19 cellular contexts compared by ENCODE assay signal in the genomic region with DNA sequence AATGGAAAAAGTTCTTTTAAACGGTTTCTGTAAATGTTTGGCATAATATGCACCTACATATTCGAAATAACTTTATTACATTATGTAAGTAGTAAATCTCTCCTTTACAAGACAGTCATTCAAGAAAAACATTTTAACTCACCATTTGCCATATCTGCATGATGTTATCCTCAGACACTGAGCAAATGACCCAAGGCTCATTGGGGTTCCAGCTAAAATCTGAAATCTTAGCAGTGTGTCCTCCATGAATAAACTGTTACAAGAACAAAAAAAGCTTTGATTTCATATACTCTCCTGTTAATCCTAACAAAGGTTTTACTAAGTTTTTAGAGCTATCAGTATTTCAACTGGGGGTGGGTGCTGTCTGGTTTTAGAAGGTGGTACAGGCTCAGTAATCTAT. TPM values are rescaled to one million over a fixed set of nuclear protein-coding genes. Genes with fewer than 3 reads are reported as not detected.
DNase-seq lines count a peak whose midpoint lies in the region; ATAC-seq and TF ChIP-seq lines count a peak whose summit lies in the region.
"Had no signal": no experiment of that assay in that cellular context is flagged by ENCODE, and none has a peak within 500 bp of the region (broad histone marks: within the 10 kb centered on the region; RNA-seq: fewer than 3 reads in every experiment).

No MANE protein-coding gene starts in this region.

- H3K9me3 Mint-ChIP-seq in activated CD4-positive, alpha-beta memory T cell treated with anti-CD3 and anti-CD28 coated beads for 36 hours: no peaks in the 10 kb centered on the region
- no peaks in the 10 kb centered on the region for H3K9me3 Mint-ChIP-seq in activated CD4-positive, alpha-beta memory T cell treated with anti-CD3 and anti-CD28 coated beads, Interleukin-2, amount 10 ng/mL, durations not matched to agents 7 days and 5 days
- no peaks in the 10 kb centered on the region for H3K9me3 Mint-ChIP-seq in WTC11
- H3K9me3 Mint-ChIP-seq: CD4-positive, alpha-beta T cell; CD8-positive, alpha-beta memory T cell had no signal

- H3K27ac ChIP-seq in cardiac muscle cell (peak overlapping the region; percentile 1), heart right ventricle (no peak overlapping the region)
- H3K27ac ChIP-seq: 22Rv1; BLaER1 treated with 17β-estradiol and CSF1 and Interleukin-3, amounts not matched to agents 10 nM and 100 nM had no signal

- ATAC-seq in heart right ventricle (no peak), WTC11 (no peak)
- ATAC-seq: HCT116 had no signal

- H3K4me1 ChIP-seq in cardiac muscle cell (ENCODE audit: low read depth) (no peaks in the 10 kb centered on the region), heart right ventricle (no peaks in the 10 kb centered on the region)
- H3K4me1 ChIP-seq: BE2C; BLaER1 treated with 17β-estradiol and CSF1 and Interleukin-3, amounts not matched to agents 10 nM and 100 nM had no signal

- CTCF ChIA-PET in activated CD4-positive, alpha-beta memory T cell treated with anti-CD3 and anti-CD28 coated beads for 36 hours (lab: Charles Lee): no interaction called here
- CTCF ChIA-PET in activated CD4-positive, alpha-beta memory T cell treated with anti-CD3 and anti-CD28 coated beads, Interleukin-2, amount 10 ng/mL, durations not matched to agents 7 days and 5 days (lab: Charles Lee): no interaction called here
- CTCF ChIA-PET in WTC11 (lab: Charles Lee): no interaction called here

- WGBS in heart right ventricle, 2 donors: 89 to 90% methylated on average over 2 of the region's 2 CpGs

- DNase-seq in activated CD4-positive, alpha-beta memory T cell treated with anti-CD3 and anti-CD28 coated beads for 36 hours: no peak
- no peak for DNase-seq in activated CD4-positive, alpha-beta memory T cell treated with anti-CD3 and anti-CD28 coated beads, Interleukin-2, amount 10 ng/mL, durations not matched to agents 7 days and 5 days
- DNase-seq in cardiac muscle cell (ENCODE audit: low read depth in 1 of 2, low spot score in 1 of 2): no peak
- DNase-seq in heart right ventricle: no peak
- DNase-seq in WTC11 (ENCODE audit: low spot score): no peak
- no peak for DNase-seq in DMS 273 treated with DMSO at 0.1 percent for 48 hours (lab: John Stamatoyannopoulos, UW)
- DNase-seq: ACHN; AML-193; BE2C; CD4-positive, alpha-beta T cell; CD8-positive, alpha-beta memory T cell; DMS53; DMS79 treated with DMSO at 0.1 percent for 48 hours; GF-D8; H7 had no signal

- POLR2A ChIA-PET in activated CD4-positive, alpha-beta memory T cell treated with anti-CD3 and anti-CD28 coated beads for 36 hours (lab: Charles Lee): interaction anchor here (1.0 kb wide), 1 partner anchor 11 kb away, joined by 3 read pairs; no protein-coding TSS in a partner anchor
- POLR2A ChIA-PET in activated CD4-positive, alpha-beta memory T cell treated with anti-CD3 and anti-CD28 coated beads, Interleukin-2, amount 10 ng/mL, durations not matched to agents 7 days and 5 days (lab: Charles Lee): no interaction called here
- POLR2A ChIA-PET in WTC11 (lab: Charles Lee): no interaction called here

- no peaks in the 10 kb centered on the region for H3K27me3 ChIP-seq in cardiac muscle cell
- peaks cover 0 to 37% (median 0%) of the 10 kb centered on the region in 7 donors for H3K27me3 ChIP-seq in heart right ventricle
- H3K27me3 ChIP-seq: BE2C had no signal

- no peaks in the 10 kb centered on the region for H3K9me3 ChIP-seq in cardiac muscle cell (ENCODE audit: low read depth)
- H3K9me3 ChIP-seq in heart right ventricle: no peaks in the 10 kb centered on the region
- H3K9me3 ChIP-seq: BE2C; BLaER1 treated with 17β-estradiol and CSF1 and Interleukin-3, amounts not matched to agents 10 nM and 100 nM had no signal

- peak overlapping the region; percentile 60 for H3K27ac Mint-ChIP-seq in activated CD4-positive, alpha-beta memory T cell treated with anti-CD3 and anti-CD28 coated beads for 36 hours
- H3K27ac Mint-ChIP-seq in activated CD4-positive, alpha-beta memory T cell treated with anti-CD3 and anti-CD28 coated beads, Interleukin-2, amount 10 ng/mL, durations not matched to agents 7 days and 5 days: no peak overlapping the region
- H3K27ac Mint-ChIP-seq in WTC11: 0 out of 2 replicates have a peak overlapping the region, but pooled peaks have one; percentile 45
- H3K27ac Mint-ChIP-seq: CD4-positive, alpha-beta T cell had no signal

- H3K27me3 Mint-ChIP-seq in activated CD4-positive, alpha-beta memory T cell treated with anti-CD3 and anti-CD28 coated beads for 36 hours: no peaks in the 10 kb centered on the region
- no peaks in the 10 kb centered on the region for H3K27me3 Mint-ChIP-seq in activated CD4-positive, alpha-beta memory T cell treated with anti-CD3 and anti-CD28 coated beads, Interleukin-2, amount 10 ng/mL, durations not matched to agents 7 days and 5 days
- no peaks in the 10 kb centered on the region for H3K27me3 Mint-ChIP-seq in WTC11 (ENCODE audit: low read depth)
- H3K27me3 Mint-ChIP-seq: CD4-positive, alpha-beta T cell; CD8-positive, alpha-beta memory T cell had no signal

- no peak overlapping the region for H3K4me3 ChIP-seq in cardiac muscle cell
- no peak overlapping the region for H3K4me3 ChIP-seq in heart right ventricle
- H3K4me3 ChIP-seq: BLaER1 treated with 17β-estradiol and CSF1 and Interleukin-3, amounts not matched to agents 10 nM and 100 nM had no signal

- H3K36me3 ChIP-seq in cardiac muscle cell: peaks cover 77% of the 10 kb centered on the region
- peaks cover 0 to 100% (median 8%) of the 10 kb centered on the region in 9 donors for H3K36me3 ChIP-seq in heart right ventricle

- H3K4me1 Mint-ChIP-seq in activated CD4-positive, alpha-beta memory T cell treated with anti-CD3 and anti-CD28 coated beads for 36 hours (ENCODE audit: low read depth): peaks cover 12% of the 10 kb centered on the region
- peaks cover 5% of the 10 kb centered on the region for H3K4me1 Mint-ChIP-seq in activated CD4-positive, alpha-beta memory T cell treated with anti-CD3 and anti-CD28 coated beads, Interleukin-2, amount 10 ng/mL, durations not matched to agents 7 days and 5 days
- H3K4me1 Mint-ChIP-seq in WTC11: peaks cover 25% of the 10 kb centered on the region
- H3K4me1 Mint-ChIP-seq: CD14-positive monocyte; CD8-positive, alpha-beta memory T cell had no signal

- H3K36me3 Mint-ChIP-seq in activated CD4-positive, alpha-beta memory T cell treated with anti-CD3 and anti-CD28 coated beads for 36 hours: peaks cover 25% of the 10 kb centered on the region
- H3K36me3 Mint-ChIP-seq in activated CD4-positive, alpha-beta memory T cell treated with anti-CD3 and anti-CD28 coated beads, Interleukin-2, amount 10 ng/mL, durations not matched to agents 7 days and 5 days (ENCODE audit: low read depth): peaks cover 65% of the 10 kb centered on the region
- peaks cover 46% of the 10 kb centered on the region for H3K36me3 Mint-ChIP-seq in WTC11

- no peak overlapping the region for H3K4me3 Mint-ChIP-seq in activated CD4-positive, alpha-beta memory T cell treated with anti-CD3 and anti-CD28 coated beads for 36 hours
- H3K4me3 Mint-ChIP-seq in activated CD4-positive, alpha-beta memory T cell treated with anti-CD3 and anti-CD28 coated beads, Interleukin-2, amount 10 ng/mL, durations not matched to agents 7 days and 5 days: no peak overlapping the region
- no peak overlapping the region for H3K4me3 Mint-ChIP-seq in WTC11
- H3K4me3 Mint-ChIP-seq: CD14-positive monocyte; CD4-positive, alpha-beta T cell; CD8-positive, alpha-beta memory T cell had no signal

- TF ChIP-seq CTCF in cardiac muscle cell (IDR thresholded peaks at IDR 0.05; ENCODE audit: low read depth, low read length): no peak
- TF ChIP-seq CTCF in heart right ventricle (IDR thresholded peaks at IDR 0.05): no peak
- no peak for TF ChIP-seq CTCF in WTC11 (IDR thresholded peaks at IDR 0.05)

- intact Hi-C loops in activated CD4-positive, alpha-beta memory T cell treated with anti-CD3 and anti-CD28 coated beads for 36 hours (cut with micrococcal nuclease): no loop called here
- intact Hi-C loops in heart right ventricle (cut with DNase I): no loop called here

TF ChIP-seq in WTC11, 78 proteins besides CTCF, POLR2A, EP300 and RAD21 (continues in another document):
- TF ChIP-seq, protein P1, sequence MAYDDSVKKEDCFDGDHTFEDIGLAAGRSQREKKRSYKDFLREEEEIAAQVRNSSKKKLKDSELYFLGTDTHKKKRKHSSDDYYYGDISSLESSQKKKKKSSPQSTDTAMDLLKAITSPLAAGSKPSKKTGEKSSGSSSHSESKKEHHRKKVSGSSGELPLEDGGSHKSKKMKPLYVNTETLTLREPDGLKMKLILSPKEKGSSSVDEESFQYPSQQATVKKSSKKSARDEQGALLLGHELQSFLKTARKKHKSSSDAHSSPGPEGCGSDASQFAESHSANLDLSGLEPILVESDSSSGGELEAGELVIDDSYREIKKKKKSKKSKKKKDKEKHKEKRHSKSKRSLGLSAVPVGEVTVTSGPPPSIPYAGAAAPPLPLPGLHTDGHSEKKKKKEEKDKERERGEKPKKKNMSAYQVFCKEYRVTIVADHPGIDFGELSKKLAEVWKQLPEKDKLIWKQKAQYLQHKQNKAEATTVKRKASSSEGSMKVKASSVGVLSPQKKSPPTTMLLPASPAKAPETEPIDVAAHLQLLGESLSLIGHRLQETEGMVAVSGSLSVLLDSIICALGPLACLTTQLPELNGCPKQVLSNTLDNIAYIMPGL (CRISPR knock-in tag; IDR thresholded peaks at IDR 0.05): no peak
- TF ChIP-seq NFATC4 (CRISPR knock-in tag; IDR thresholded peaks at IDR 0.05) (no peak), GRHL2 (CRISPR knock-in tag; IDR thresholded peaks at IDR 0.05; ENCODE audit: insufficient replicate concordance, severe bottlenecking) (no peak)

RNA-seq across cellular contexts. Expression of a gene that starts 24.5 kb away (rescaled TPM):
- total RNA-seq in activated CD4-positive, alpha-beta memory T cell treated with anti-CD3 and anti-CD28 coated beads for 36 hours: 100 to 1,000 TPM; 213 to 216 TPM
- 100 to 1,000 TPM; 137 to 140 TPM for total RNA-seq in activated CD4-positive, alpha-beta memory T cell treated with anti-CD3 and anti-CD28 coated beads, Interleukin-2, amount 10 ng/mL, durations not matched to agents 7 days and 5 days
- total RNA-seq in cardiac muscle cell: 176 and 231 TPM in 2 replicates
- 448 and 459 TPM in 2 replicates for polyA plus RNA-seq in cardiac muscle cell
- total RNA-seq in heart right ventricle: 100 to 1,000 TPM in 8 of 10 donors, 10 to 100 TPM in 2; 88.3 to 125 (median 110) TPM
- 10 to 100 TPM; 84.6 to 92.6 TPM for polyA plus RNA-seq in heart right ventricle
- total RNA-seq in WTC11 (2021): 113 to 120 TPM (median 118 TPM) in 3 replicates

RNA-seq across cellular contexts. Expression of a gene that starts 59.4 kb away (rescaled TPM):
- total RNA-seq in activated CD4-positive, alpha-beta memory T cell treated with anti-CD3 and anti-CD28 coated beads for 36 hours: 10 to 100 TPM; 14.2 to 15.1 TPM
- total RNA-seq in activated CD4-positive, alpha-beta memory T cell treated with anti-CD3 and anti-CD28 coated beads, Interleukin-2, amount 10 ng/mL, durations not matched to agents 7 days and 5 days: 1 to 10 TPM; 9.4 to 9.8 TPM
- 10.0 and 16.8 TPM in 2 replicates for total RNA-seq in cardiac muscle cell
- 12.4 and 16.0 TPM in 2 replicates for polyA plus RNA-seq in cardiac muscle cell
- 1 to 10 TPM; 4.8 to 6.8 (median 5.9) TPM for total RNA-seq in heart right ventricle
- 1 to 10 TPM; 3.6 to 5.1 TPM for polyA plus RNA-seq in heart right ventricle
- total RNA-seq in WTC11 (2021): 30.0 to 31.6 TPM (median 31.1 TPM) in 3 replicates
